ENCODE assay signal across 9 cellular contexts in the genomic region with DNA sequence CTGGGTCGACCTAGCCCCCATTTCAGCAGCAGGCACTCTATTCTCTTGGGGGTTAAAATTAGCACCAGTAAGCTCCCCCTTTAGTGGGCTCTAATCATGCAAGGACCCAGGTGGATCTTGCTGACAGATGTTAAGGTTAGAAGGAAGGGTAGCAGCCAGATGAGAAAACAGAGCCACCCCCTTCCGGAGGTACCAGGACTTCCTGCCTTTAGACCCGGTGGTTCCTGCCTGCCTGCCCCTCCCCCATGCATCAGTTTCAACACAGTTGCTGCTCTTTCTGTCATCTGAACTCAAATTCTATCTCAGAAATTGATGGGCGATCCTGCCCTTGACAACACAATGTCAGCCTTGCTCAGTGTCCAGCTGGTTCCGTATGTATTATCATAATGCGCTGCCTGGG.
DNase-seq lines count a peak whose midpoint lies in the region; ATAC-seq and TF ChIP-seq lines count a peak whose summit lies in the region.
"Had no signal": no experiment of that assay in that cellular context is flagged by ENCODE, and none has a peak within 500 bp of the region (broad histone marks: within the 10 kb centered on the region; RNA-seq: fewer than 3 reads in every experiment).

No MANE protein-coding gene starts in this region.

- H3K9me3 ChIP-seq in ascending aorta: peaks cover 0 to 3% of the 10 kb centered on the region in 2 donors
- H3K9me3 ChIP-seq: SJSA1 had no signal

- intact Hi-C loops in ascending aorta (cut with DNase I): no loop called here

- no peaks in the 10 kb centered on the region for H3K27me3 Mint-ChIP-seq in activated T-cell treated with anti-CD3 and anti-CD28 coated beads, Interleukin-2, amount 50 U/mL, for 24 hours

- H3K4me3 Mint-ChIP-seq in activated T-cell treated with anti-CD3 and anti-CD28 coated beads, Interleukin-2, amount 50 U/mL, for 24 hours: peak overlapping the region; percentile 26

- ATAC-seq in HG03469 (IDR thresholded peaks at IDR 0.05; ENCODE audit: unreplicated experiment) (peak; percentile 43), HG02884 (IDR thresholded peaks at IDR 0.05; ENCODE audit: unreplicated experiment) (no peak)

- peak; percentile 9 for DNase-seq in NCI-H2171 treated with DMSO at 0.1 percent for 48 hours (lab: John Stamatoyannopoulos, UW)
- DNase-seq in NCI-H2171 (lab: John Stamatoyannopoulos, UW): no peak
- DNase-seq in activated T-cell treated with anti-CD3 and anti-CD28 coated beads, Interleukin-2, amount 50 U/mL, for 24 hours: peak; percentile 63
- peak; percentile 18 to 25 (median 21) for DNase-seq in stimulated activated CD4-positive, alpha-beta T cell treated with anti-CD3 and anti-CD28 coated beads, Interleukin-12 subunit alpha, Interleukin-12 subunit beta, amount 100 ng/mL, for 48 hours (ENCODE audit: low read depth in 2 of 3, low spot score in 1 of 3)
- DNase-seq in ascending aorta (ENCODE audit: low spot score in 2 of 2): no peak
- no peak for DNase-seq in hippocampal formation (lab: John Stamatoyannopoulos, UW)

- peaks cover 13% of the 10 kb centered on the region for H3K9me3 Mint-ChIP-seq in activated T-cell treated with anti-CD3 and anti-CD28 coated beads, Interleukin-2, amount 50 U/mL, for 24 hours

- no peaks in the 10 kb centered on the region for H3K36me3 Mint-ChIP-seq in activated T-cell treated with anti-CD3 and anti-CD28 coated beads, Interleukin-2, amount 50 U/mL, for 24 hours (ENCODE audit: low read depth)

- H3K27me3 ChIP-seq in ascending aorta: no peaks in the 10 kb centered on the region
- H3K27me3 ChIP-seq: SJSA1 had no signal

- peaks cover 0 to 4% of the 10 kb centered on the region in 2 donors for H3K4me1 ChIP-seq in ascending aorta
- H3K4me1 ChIP-seq: SJSA1 had no signal

- no peak for TF ChIP-seq CTCF in ascending aorta (IDR thresholded peaks at IDR 0.05)

- no peak overlapping the region for H3K4me3 ChIP-seq in ascending aorta
- H3K4me3 ChIP-seq: SJSA1 had no signal

- H3K27ac ChIP-seq in ascending aorta: no peak overlapping the region
- H3K27ac ChIP-seq: SJSA1 had no signal

- peak overlapping the region; percentile 74 for H3K27ac Mint-ChIP-seq in activated T-cell treated with anti-CD3 and anti-CD28 coated beads, Interleukin-2, amount 50 U/mL, for 24 hours

- H3K4me1 Mint-ChIP-seq in activated T-cell treated with anti-CD3 and anti-CD28 coated beads, Interleukin-2, amount 50 U/mL, for 24 hours (ENCODE audit: low read depth): peaks cover 50% of the 10 kb centered on the region

- no peaks in the 10 kb centered on the region for H3K36me3 ChIP-seq in ascending aorta
- H3K36me3 ChIP-seq: SJSA1 had no signal

Comparison
In these comparisons a context has a peak if more than half of its experiments do, and no peak if none do; other contexts are left out.
1. DNase-seq: peak in NCI-H2171 treated with DMSO at 0.1 percent for 48 hours (single experiment), activated T-cell treated with anti-CD3 and anti-CD28 coated beads, Interleukin-2, amount 50 U/mL, for 24 hours (single experiment) and stimulated activated CD4-positive, alpha-beta T cell treated with anti-CD3 and anti-CD28 coated beads, Interleukin-12 subunit alpha, Interleukin-12 subunit beta, amount 100 ng/mL, for 48 hours (3 of 3); none in NCI-H2171 (single experiment), ascending aorta (0 of 2) and hippocampal formation (0 of 2).